Comparison of ENCODE assay signal across 13 cellular contexts in genomic region chr16:85174871-85175723, GRCh38.
A peak's percentile ranks its signal among the peaks of the same experiment; 100 is the strongest.
DNase-seq lines count a peak whose midpoint lies in the region; TF ChIP-seq lines count a peak whose summit lies in the region.
"Had no signal": no experiment of that assay in that cellular context is flagged by ENCODE, and none has a peak within 500 bp of the region (broad histone marks: within the 10 kb centered on the region; RNA-seq: fewer than 3 reads in every experiment).

No MANE protein-coding gene starts in this region.

- TF ChIP-seq CTCF in AG09309 (IDR thresholded peaks at IDR 0.05; ENCODE audit: control insufficient read depth, insufficient read depth, low read depth, low read length, missing control alignments), result no peak
- no peak for TF ChIP-seq CTCF in neural progenitor cell (IDR thresholded peaks at IDR 0.05)

- H3K79me2 ChIP-seq in neural progenitor cell (ENCODE audit: low read depth), result peaks cover 19% of the 10 kb centered on the region

- H4K20me1 ChIP-seq in neural progenitor cell (ENCODE audit: low read depth), result peaks cover 42% of the 10 kb centered on the region

- no peaks in the 10 kb centered on the region for H3K9me3 Mint-ChIP-seq in neural progenitor cell
- H3K9me3 Mint-ChIP-seq: CD8-positive, alpha-beta T cell; stimulated activated naive B cell treated with anti-CD40 and anti-IgM and Interleukin-4, amounts not matched to agents 10 μg/mL and 1 μg/mL and 100 μg/mL, for 72 hours had no signal

- peak overlapping the region; percentile 26 for H3K4me3 ChIP-seq in AG09309 (ENCODE audit: control insufficient read depth, low read depth, low read length)
- no peak overlapping the region for H3K4me3 ChIP-seq in HUES48 (ENCODE audit: low read depth, low read length)
- H3K4me3 ChIP-seq in neural progenitor cell, result no peak overlapping the region

- no peak overlapping the region for H2AFZ ChIP-seq in neural progenitor cell (replicated peaks)

- H3K4me1 Mint-ChIP-seq in neural progenitor cell, result peaks cover 66% of the 10 kb centered on the region

- H3K36me3 ChIP-seq in HUES48 (ENCODE audit: control insufficient read depth, insufficient read depth, low read length) (no peaks in the 10 kb centered on the region), neural progenitor cell (no peaks in the 10 kb centered on the region)
- H3K36me3 ChIP-seq: heart left ventricle, left lung had no signal

- peaks cover 35% of the 10 kb centered on the region for H3K27me3 Mint-ChIP-seq in neural progenitor cell (ENCODE audit: insufficient read depth, low read depth)

- peak overlapping the region; percentile 59 for H3K4me3 Mint-ChIP-seq in neural progenitor cell
- H3K4me3 Mint-ChIP-seq: CD8-positive, alpha-beta T cell; stimulated activated naive B cell treated with anti-CD40 and anti-IgM and Interleukin-4, amounts not matched to agents 10 μg/mL and 1 μg/mL and 100 μg/mL, for 72 hours had no signal

- H3K27ac ChIP-seq in HUES48 (ENCODE audit: low read depth, low read length), result peak overlapping the region; percentile 65
- no peak overlapping the region for H3K27ac ChIP-seq in neural progenitor cell

- peak overlapping the region; percentile 39 for H3K27ac Mint-ChIP-seq in neural progenitor cell
- H3K27ac Mint-ChIP-seq: CD8-positive, alpha-beta T cell; stimulated activated naive B cell treated with anti-CD40 and anti-IgM and Interleukin-4, amounts not matched to agents 10 μg/mL and 1 μg/mL and 100 μg/mL, for 72 hours had no signal

- H3K9me3 ChIP-seq in HUES48 (ENCODE audit: control insufficient read depth, insufficient read depth, low read length) (no peaks in the 10 kb centered on the region), neural progenitor cell (ENCODE audit: low read depth) (no peaks in the 10 kb centered on the region)
- H3K9me3 ChIP-seq: heart left ventricle, left lung had no signal

- no peak overlapping the region for H3K4me2 ChIP-seq in neural progenitor cell

- DNase-seq in AG09309 (ENCODE audit: low read depth), result no peak
- DNase-seq in dermis blood vessel endothelial cell, result peak; percentile 52
- no peak for DNase-seq in neural progenitor cell (ENCODE audit: low spot score)
- no peak for DNase-seq in OCI-M2 (lab: John Stamatoyannopoulos, UW; ENCODE audit: unreplicated experiment)
- DNase-seq in stimulated activated CD4-positive, alpha-beta T cell treated with anti-CD3 and anti-CD28 coated beads, Interleukin-2, amount 100 ng/mL, for 48 hours, result no peak
- no peak for DNase-seq in activated CD8-positive, alpha-beta memory T cell treated with anti-CD3 and anti-CD28 coated beads, Interleukin-2, amount 50 U/mL, for 48 hours
- DNase-seq in middle frontal gyrus (ENCODE audit: extremely low spot score, low spot score), result no peak
- DNase-seq: stimulated activated CD4-positive, alpha-beta T cell treated with anti-CD3 and anti-CD28 coated beads, Interleukin-1b, Interleukin-23, amount 100 ng/mL, for 48 hours; stimulated activated naive B cell treated with anti-CD40 and anti-IgM and Interleukin-4, amounts not matched to agents 10 μg/mL and 1 μg/mL and 100 μg/mL, for 72 hours had no signal

- peaks cover 4% of the 10 kb centered on the region for H3K36me3 Mint-ChIP-seq in neural progenitor cell
- H3K36me3 Mint-ChIP-seq: CD8-positive, alpha-beta T cell had no signal

- no peak overlapping the region for H3K9ac ChIP-seq in HUES48 (ENCODE audit: low read depth, low read length)
- no peak overlapping the region for H3K9ac ChIP-seq in neural progenitor cell

- H3K27me3 ChIP-seq in HUES48 (ENCODE audit: control insufficient read depth, insufficient read depth, low read length) (peaks cover 11% of the 10 kb centered on the region), neural progenitor cell (peaks cover 21% of the 10 kb centered on the region)

- no peaks in the 10 kb centered on the region for H3F3A ChIP-seq in neural progenitor cell (ENCODE audit: low read depth)

- H3K4me1 ChIP-seq in HUES48 (ENCODE audit: control insufficient read depth, insufficient read depth, low read length), result peaks cover 27% of the 10 kb centered on the region
- H3K4me1 ChIP-seq in neural progenitor cell, result peaks cover 28% of the 10 kb centered on the region
